In the genomic region with DNA sequence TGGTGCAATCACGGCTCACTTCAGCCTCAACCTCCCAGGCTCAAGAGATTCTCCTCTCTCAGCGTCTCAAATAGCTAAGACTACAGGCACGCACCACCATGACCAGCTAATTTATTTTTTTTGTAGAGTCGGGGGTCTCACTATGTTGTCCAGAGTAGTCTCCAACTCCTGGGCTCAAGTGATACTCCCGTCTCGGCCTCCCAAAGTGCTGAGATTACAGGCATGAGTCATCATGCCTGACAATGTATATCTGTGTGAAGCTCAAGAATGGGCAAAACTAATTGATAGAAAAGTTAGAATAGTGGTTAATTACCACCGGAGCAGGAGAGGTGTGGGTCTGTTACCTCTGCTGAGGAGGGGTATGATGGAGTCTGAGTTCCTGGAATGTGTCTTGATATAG, we compare ENCODE assay signal across 23 cellular contexts. TPM values are rescaled to one million over a fixed set of nuclear protein-coding genes. Genes with fewer than 3 reads are reported as not detected.
"Had no signal": no experiment of that assay in that cellular context is flagged by ENCODE, and none has a peak within 500 bp of the region (broad histone marks: within the 10 kb centered on the region; RNA-seq: fewer than 3 reads in every experiment).

No MANE protein-coding gene starts in this region.

- H3K36me3 ChIP-seq: MG63 had no signal

- FAIRE-seq: HTR-8/SVneo, RCC 7860 had no signal

- H3K4me3 ChIP-seq: MG63 had no signal

- H3K9ac ChIP-seq: SK-N-SH had no signal

- H3K4me2 ChIP-seq: SK-N-SH had no signal

- H3K27ac ChIP-seq: HL-60 had no signal

- DNase-seq: Karpas-422, KG1, MG63, NCI-H1092, NCI-H1105 treated with DMSO at 0.1 percent for 48 hours, NCI-H1417 treated with DMSO at 0.1 percent for 48 hours, NCI-H146, NCI-H1694 treated with DMSO at 0.1 percent for 48 hours, NCI-H1930, NCI-H2081, NCI-H2107, NCI-H2227 treated with DMSO at 0.1 percent for 48 hours, NCI-H524, NCI-H526 treated with DMSO at 0.1 percent for 48 hours, NCI-H748 treated with DMSO at 0.1 percent for 48 hours, RPMI8226, SHP77, SK-N-SH had no signal

- H3K27me3 ChIP-seq: MG63 had no signal

- H3K9me3 ChIP-seq: MG63, SK-N-SH had no signal

RNA-seq across cellular contexts. Expression of gene SLC43A3, which starts 9.1 kb away (rescaled TPM):
- total RNA-seq: NCI-H460 had no signal

RNA-seq across cellular contexts. Expression of gene PRG2, which starts 45.6 kb away (rescaled TPM):
- total RNA-seq: NCI-H460, SK-MEL-5 had no signal
- polyA plus RNA-seq: SK-N-SH had no signal

RNA-seq across cellular contexts. Expression of gene PRG3, which starts 55.1 kb away (rescaled TPM):
- total RNA-seq: NCI-H460, SK-MEL-5 had no signal
- polyA plus RNA-seq: SK-N-SH had no signal
